8 cellular contexts compared by ENCODE assay signal in the genomic region with DNA sequence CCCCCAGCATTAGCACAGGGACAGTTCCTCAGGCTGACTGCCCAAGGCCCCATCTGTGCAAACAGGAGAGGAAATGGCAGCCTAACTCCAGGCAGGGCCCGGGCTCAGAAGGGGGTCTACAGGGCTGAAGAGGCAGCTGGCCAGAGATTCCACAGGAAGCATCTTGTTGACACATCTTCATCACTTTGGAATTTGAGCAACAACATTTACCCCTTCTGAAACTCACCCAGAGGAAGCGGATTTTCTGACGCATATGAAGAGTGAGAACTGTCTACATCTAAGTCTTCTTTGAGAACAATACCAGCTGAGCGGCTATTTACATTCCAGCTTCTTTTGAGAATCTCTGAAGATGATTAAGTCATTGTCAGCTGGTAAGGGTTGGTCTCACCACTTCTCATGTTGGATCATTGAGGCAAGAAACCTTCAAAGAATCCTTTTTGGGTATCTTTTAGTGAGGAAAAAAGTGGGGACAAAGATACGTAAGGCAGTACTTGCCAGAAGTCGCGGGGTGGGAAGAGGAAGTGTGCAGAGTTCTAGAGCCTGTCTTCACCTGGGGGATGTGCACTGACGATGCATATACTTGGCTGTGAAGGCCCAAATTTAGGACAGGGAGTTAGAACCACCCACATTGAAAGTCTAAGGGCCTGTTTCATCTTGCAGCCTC. TPM values are rescaled to one million over a fixed set of nuclear protein-coding genes. Genes with fewer than 3 reads are reported as not detected.
DNase-seq lines count a peak whose midpoint lies in the region; ATAC-seq and TF ChIP-seq lines count a peak whose summit lies in the region.

No MANE protein-coding gene starts in this region.

- intact Hi-C loops in activated T-helper 1 cell treated with anti-CD3 and anti-CD28 coated beads, Interleukin-12 subunit alpha, Interleukin-12 subunit beta, Interleukin-2, Interleukin-4 antibody, amounts not matched to agents 30 ng/mL and 10 ng/mL and 1 ng/mL, durations not matched to agents 14 hours and 24 hours and 36 hours (cut with micrococcal nuclease): loop anchor here (1.0 kb wide), 3 partner anchors 17 to 43 kb away; no protein-coding TSS in a partner anchor
- intact Hi-C loops in sciatic nerve (cut with DNase I): no loop called here

- no peaks in the 10 kb centered on the region for H3K27me3 Mint-ChIP-seq in activated T-helper 1 cell treated with anti-CD3 and anti-CD28 coated beads, Interleukin-12 subunit alpha, Interleukin-12 subunit beta, Interleukin-2, Interleukin-4 antibody, amounts not matched to agents 30 ng/mL and 10 ng/mL and 1 ng/mL, durations not matched to agents 14 hours and 24 hours and 36 hours (ENCODE audit: insufficient read depth)

- H3K4me1 Mint-ChIP-seq in activated T-helper 1 cell treated with anti-CD3 and anti-CD28 coated beads, Interleukin-12 subunit alpha, Interleukin-12 subunit beta, Interleukin-2, Interleukin-4 antibody, amounts not matched to agents 30 ng/mL and 10 ng/mL and 1 ng/mL, durations not matched to agents 14 hours and 24 hours and 36 hours (ENCODE audit: low read depth): peaks cover 19% of the 10 kb centered on the region
- peaks cover 15% of the 10 kb centered on the region for H3K4me1 Mint-ChIP-seq in stimulated activated effector memory CD8-positive, alpha-beta T cell treated with anti-CD3 and anti-CD28 coated beads, Interleukin-12 subunit alpha, Interleukin-12 subunit beta, amount 100 ng/mL, for 72 hours

- peak overlapping the region; percentile 68 for H3K4me3 Mint-ChIP-seq in activated T-helper 1 cell treated with anti-CD3 and anti-CD28 coated beads, Interleukin-12 subunit alpha, Interleukin-12 subunit beta, Interleukin-2, Interleukin-4 antibody, amounts not matched to agents 30 ng/mL and 10 ng/mL and 1 ng/mL, durations not matched to agents 14 hours and 24 hours and 36 hours
- no peak overlapping the region for H3K4me3 Mint-ChIP-seq in stimulated activated effector memory CD8-positive, alpha-beta T cell treated with anti-CD3 and anti-CD28 coated beads, Interleukin-12 subunit alpha, Interleukin-12 subunit beta, amount 100 ng/mL, for 72 hours

- peaks cover 6% of the 10 kb centered on the region for H3K36me3 Mint-ChIP-seq in activated T-helper 1 cell treated with anti-CD3 and anti-CD28 coated beads, Interleukin-12 subunit alpha, Interleukin-12 subunit beta, Interleukin-2, Interleukin-4 antibody, amounts not matched to agents 30 ng/mL and 10 ng/mL and 1 ng/mL, durations not matched to agents 14 hours and 24 hours and 36 hours (ENCODE audit: low read depth)
- peaks cover 6% of the 10 kb centered on the region for H3K36me3 Mint-ChIP-seq in stimulated activated effector memory CD8-positive, alpha-beta T cell treated with anti-CD3 and anti-CD28 coated beads, Interleukin-12 subunit alpha, Interleukin-12 subunit beta, amount 100 ng/mL, for 72 hours

- no peak overlapping the region for H3K4me3 ChIP-seq in AG04449 (ENCODE audit: low read depth, low read length)

- H3K9me3 Mint-ChIP-seq in activated T-helper 1 cell treated with anti-CD3 and anti-CD28 coated beads, Interleukin-12 subunit alpha, Interleukin-12 subunit beta, Interleukin-2, Interleukin-4 antibody, amounts not matched to agents 30 ng/mL and 10 ng/mL and 1 ng/mL, durations not matched to agents 14 hours and 24 hours and 36 hours: no peaks in the 10 kb centered on the region
- H3K9me3 Mint-ChIP-seq in stimulated activated effector memory CD8-positive, alpha-beta T cell treated with anti-CD3 and anti-CD28 coated beads, Interleukin-12 subunit alpha, Interleukin-12 subunit beta, amount 100 ng/mL, for 72 hours: no peaks in the 10 kb centered on the region

- POLR2A ChIA-PET in AG04449 (lab: Yijun Ruan, JAX): no interaction called here

- DNase-seq in AG04449 (ENCODE audit: low read depth, low spot score): peak; percentile 59
- DNase-seq in activated T-helper 1 cell treated with anti-CD3 and anti-CD28 coated beads, Interleukin-12 subunit alpha, Interleukin-12 subunit beta, Interleukin-2, Interleukin-4 antibody, amounts not matched to agents 30 ng/mL and 10 ng/mL and 1 ng/mL, durations not matched to agents 14 hours and 24 hours and 36 hours (ENCODE audit: low spot score): no peak
- DNase-seq in sciatic nerve (ENCODE audit: low spot score): peak; percentile 26
- DNase-seq in dedifferentiated amniotic fluid mesenchymal stem cell (ENCODE audit: extremely low spot score): no peak
- DNase-seq in NCI-H526 treated with DMSO at 0.1 percent for 48 hours (lab: John Stamatoyannopoulos, UW): no peak
- no peak for DNase-seq in stimulated activated effector memory CD8-positive, alpha-beta T cell treated with anti-CD3 and anti-CD28 coated beads, Interleukin-12 subunit alpha, Interleukin-12 subunit beta, amount 100 ng/mL, for 72 hours (ENCODE audit: low spot score in 2 of 2)

- ATAC-seq in GM19025 (IDR thresholded peaks at IDR 0.05; ENCODE audit: low read depth, unreplicated experiment) (peak; percentile 37), HG03342 (IDR thresholded peaks at IDR 0.05; ENCODE audit: unreplicated experiment) (peak; percentile 64), sciatic nerve (no peak)
- ATAC-seq in stimulated activated effector memory CD8-positive, alpha-beta T cell treated with anti-CD3 and anti-CD28 coated beads, Interleukin-12 subunit alpha, Interleukin-12 subunit beta, amount 100 ng/mL, for 72 hours: no peak

- CTCF ChIA-PET in AG04449 (lab: Yijun Ruan, JAX): interaction anchor here (2.5 to 3.4 kb wide), 2 partner anchors 10 to 40 kb away, joined by 10 to 20 read pairs; no protein-coding TSS in a partner anchor

- TF ChIP-seq CTCF in AG04449 (IDR thresholded peaks at IDR 0.05; ENCODE audit: insufficient read depth, low read length, missing control alignments): no peak

- peak overlapping the region; percentile 90 for H3K27ac Mint-ChIP-seq in activated T-helper 1 cell treated with anti-CD3 and anti-CD28 coated beads, Interleukin-12 subunit alpha, Interleukin-12 subunit beta, Interleukin-2, Interleukin-4 antibody, amounts not matched to agents 30 ng/mL and 10 ng/mL and 1 ng/mL, durations not matched to agents 14 hours and 24 hours and 36 hours
- H3K27ac Mint-ChIP-seq in stimulated activated effector memory CD8-positive, alpha-beta T cell treated with anti-CD3 and anti-CD28 coated beads, Interleukin-12 subunit alpha, Interleukin-12 subunit beta, amount 100 ng/mL, for 72 hours: no peak overlapping the region

RNA-seq across cellular contexts. Expression of a gene that starts 25.4 kb away (rescaled TPM):
- 144 and 147 TPM in 2 replicates for total RNA-seq in activated T-helper 1 cell treated with anti-CD3 and anti-CD28 coated beads, Interleukin-12 subunit alpha, Interleukin-12 subunit beta, Interleukin-2, Interleukin-4 antibody, amounts not matched to agents 30 ng/mL and 10 ng/mL and 1 ng/mL, durations not matched to agents 14 hours and 24 hours and 36 hours
- total RNA-seq in sciatic nerve: 150 TPM

RNA-seq across cellular contexts. Expression of a gene that starts 44.3 kb away (rescaled TPM):
- total RNA-seq in activated T-helper 1 cell treated with anti-CD3 and anti-CD28 coated beads, Interleukin-12 subunit alpha, Interleukin-12 subunit beta, Interleukin-2, Interleukin-4 antibody, amounts not matched to agents 30 ng/mL and 10 ng/mL and 1 ng/mL, durations not matched to agents 14 hours and 24 hours and 36 hours: 10.1 and 16.5 TPM in 2 replicates
- total RNA-seq in sciatic nerve: 15.0 TPM

Comparison
In these comparisons a context has a peak if more than half of its experiments do, and no peak if none do; other contexts are left out.
1. DNase-seq: peak in AG04449 (single experiment) and sciatic nerve (single experiment); none in activated T-helper 1 cell treated with anti-CD3 and anti-CD28 coated beads, Interleukin-12 subunit alpha, Interleukin-12 subunit beta, Interleukin-2, Interleukin-4 antibody, amounts not matched to agents 30 ng/mL and 10 ng/mL and 1 ng/mL, durations not matched to agents 14 hours and 24 hours and 36 hours (single experiment), dedifferentiated amniotic fluid mesenchymal stem cell (single experiment), NCI-H526 treated with DMSO at 0.1 percent for 48 hours (single experiment) and stimulated activated effector memory CD8-positive, alpha-beta T cell treated with anti-CD3 and anti-CD28 coated beads, Interleukin-12 subunit alpha, Interleukin-12 subunit beta, amount 100 ng/mL, for 72 hours (0 of 2).
2. ATAC-seq: peak in GM19025 (single experiment) and HG03342 (single experiment); none in sciatic nerve (single experiment) and stimulated activated effector memory CD8-positive, alpha-beta T cell treated with anti-CD3 and anti-CD28 coated beads, Interleukin-12 subunit alpha, Interleukin-12 subunit beta, amount 100 ng/mL, for 72 hours (single experiment).